Comparison of ENCODE assay signal across 10 cellular contexts in genomic region chr9:131203438-131204219, GRCh38.
DNase-seq lines count a peak whose midpoint lies in the region; ATAC-seq and TF ChIP-seq lines count a peak whose summit lies in the region.
"Had no signal": no experiment of that assay in that cellular context is flagged by ENCODE, and none has a peak within 500 bp of the region (broad histone marks: within the 10 kb centered on the region; RNA-seq: fewer than 3 reads in every experiment).

No MANE protein-coding gene starts in this region.

- CTCF ChIA-PET in activated CD8-positive, alpha-beta T cell treated with anti-CD3 and anti-CD28 coated beads for 36 hours (lab: Charles Lee) = interaction anchor here (1.4 kb wide), 1 partner anchor 81 kb away, joined by 3 read pairs; no protein-coding TSS in a partner anchor

- no peaks in the 10 kb centered on the region for H3K9me3 Mint-ChIP-seq in activated CD8-positive, alpha-beta T cell treated with anti-CD3 and anti-CD28 coated beads for 36 hours
- H3K9me3 Mint-ChIP-seq in progenitor cell of endocrine pancreas (ENCODE audit: low read depth) = no peaks in the 10 kb centered on the region
- H3K9me3 Mint-ChIP-seq: activated naive CD4-positive, alpha-beta T cell treated with anti-CD3 and anti-CD28 coated beads, Interleukin-2, amount 50 U/mL, for 72 hours had no signal

- TF ChIP-seq CTCF in GM10266 (IDR thresholded peaks at IDR 0.05; ENCODE audit: control insufficient read depth, insufficient read depth, low read depth, missing control alignments) (peak; percentile 35), kidney epithelial cell (IDR thresholded peaks at IDR 0.05; ENCODE audit: insufficient read depth, low read length, poor library complexity, severe bottlenecking) (peak; percentile 13), progenitor cell of endocrine pancreas (IDR thresholded peaks at IDR 0.05; ENCODE audit: unreplicated experiment) (no peak)
- no peak for TF ChIP-seq CTCF in activated CD8-positive, alpha-beta T cell treated with anti-CD3 and anti-CD28 coated beads for 36 hours (IDR thresholded peaks at IDR 0.05)

- peaks cover 2% of the 10 kb centered on the region for H3K36me3 ChIP-seq in kidney epithelial cell (ENCODE audit: control insufficient read depth, insufficient read depth, low read length)

- intact Hi-C loops in activated CD8-positive, alpha-beta T cell treated with anti-CD3 and anti-CD28 coated beads for 36 hours (cut with micrococcal nuclease) = no loop called here

- H3K36me3 Mint-ChIP-seq in activated CD8-positive, alpha-beta T cell treated with anti-CD3 and anti-CD28 coated beads for 36 hours (ENCODE audit: low read depth) = peaks cover 51% of the 10 kb centered on the region
- H3K36me3 Mint-ChIP-seq in progenitor cell of endocrine pancreas (ENCODE audit: insufficient read depth) = peaks cover 25% of the 10 kb centered on the region

- no peak for DNase-seq in GM10266 (ENCODE audit: extremely low spot score)
- peak; percentile 15 for DNase-seq in HuH-7 (ENCODE audit: low spot score)
- peak; percentile 20 for DNase-seq in activated CD8-positive, alpha-beta T cell treated with anti-CD3 and anti-CD28 coated beads for 36 hours
- DNase-seq in kidney epithelial cell (ENCODE audit: low read depth) = no peak
- DNase-seq in stimulated activated CD4-positive, alpha-beta T cell treated with anti-CD3 and anti-CD28 coated beads, Interleukin-4, amount 100 ng/mL, for 24 hours = no peak
- no peak for DNase-seq in progenitor cell of endocrine pancreas (ENCODE audit: low spot score, unreplicated experiment)
- DNase-seq: effector memory CD4-positive, alpha-beta T cell; stimulated activated CD4-positive, alpha-beta T cell treated with anti-CD3 and anti-CD28 coated beads, Interleukin-1b, Interleukin-23, amount 100 ng/mL, for 48 hours had no signal

- no peaks in the 10 kb centered on the region for H3K27me3 Mint-ChIP-seq in activated CD8-positive, alpha-beta T cell treated with anti-CD3 and anti-CD28 coated beads for 36 hours
- no peaks in the 10 kb centered on the region for H3K27me3 Mint-ChIP-seq in progenitor cell of endocrine pancreas

- ATAC-seq in activated CD8-positive, alpha-beta T cell treated with anti-CD3 and anti-CD28 coated beads for 36 hours = no peak
- ATAC-seq in GM18519 (IDR thresholded peaks at IDR 0.05; ENCODE audit: low FRiP score, unreplicated experiment) = no peak

- H3K4me3 Mint-ChIP-seq in activated CD8-positive, alpha-beta T cell treated with anti-CD3 and anti-CD28 coated beads for 36 hours = no peak overlapping the region
- no peak overlapping the region for H3K4me3 Mint-ChIP-seq in progenitor cell of endocrine pancreas (ENCODE audit: low read depth)

- H3K27me3 ChIP-seq in kidney epithelial cell (ENCODE audit: control insufficient read depth, insufficient read depth, low read length) = no peaks in the 10 kb centered on the region

- POLR2A ChIA-PET in activated CD8-positive, alpha-beta T cell treated with anti-CD3 and anti-CD28 coated beads for 36 hours (lab: Charles Lee) = interaction anchor here (0.6 kb wide), 1 partner anchor 34 kb away, joined by 3 read pairs; no protein-coding TSS in a partner anchor

- no peaks in the 10 kb centered on the region for H3K4me1 Mint-ChIP-seq in activated CD8-positive, alpha-beta T cell treated with anti-CD3 and anti-CD28 coated beads for 36 hours (ENCODE audit: low read depth)
- H3K4me1 Mint-ChIP-seq in progenitor cell of endocrine pancreas (ENCODE audit: low read depth) = no peaks in the 10 kb centered on the region

- no peak overlapping the region for H3K4me3 ChIP-seq in kidney epithelial cell (ENCODE audit: low read depth, low read length)

- H3K27ac Mint-ChIP-seq in activated CD8-positive, alpha-beta T cell treated with anti-CD3 and anti-CD28 coated beads for 36 hours = peak overlapping the region; percentile 35
- H3K27ac Mint-ChIP-seq in progenitor cell of endocrine pancreas = no peak overlapping the region
- H3K27ac Mint-ChIP-seq: activated naive CD4-positive, alpha-beta T cell treated with anti-CD3 and anti-CD28 coated beads, Interleukin-2, amount 50 U/mL, for 72 hours had no signal

Comparison
In these comparisons a context has a peak if more than half of its experiments do, and no peak if none do; other contexts are left out.
1. DNase-seq: peak in HuH-7 (single experiment) and activated CD8-positive, alpha-beta T cell treated with anti-CD3 and anti-CD28 coated beads for 36 hours (single experiment); none in GM10266 (single experiment), kidney epithelial cell (single experiment), stimulated activated CD4-positive, alpha-beta T cell treated with anti-CD3 and anti-CD28 coated beads, Interleukin-4, amount 100 ng/mL, for 24 hours (single experiment) and progenitor cell of endocrine pancreas (single experiment).
2. CTCF ChIP-seq: peak in GM10266 (single experiment) and kidney epithelial cell (single experiment); none in activated CD8-positive, alpha-beta T cell treated with anti-CD3 and anti-CD28 coated beads for 36 hours (single experiment) and progenitor cell of endocrine pancreas (single experiment).